9 cellular contexts compared by ENCODE assay signal in the genomic region with DNA sequence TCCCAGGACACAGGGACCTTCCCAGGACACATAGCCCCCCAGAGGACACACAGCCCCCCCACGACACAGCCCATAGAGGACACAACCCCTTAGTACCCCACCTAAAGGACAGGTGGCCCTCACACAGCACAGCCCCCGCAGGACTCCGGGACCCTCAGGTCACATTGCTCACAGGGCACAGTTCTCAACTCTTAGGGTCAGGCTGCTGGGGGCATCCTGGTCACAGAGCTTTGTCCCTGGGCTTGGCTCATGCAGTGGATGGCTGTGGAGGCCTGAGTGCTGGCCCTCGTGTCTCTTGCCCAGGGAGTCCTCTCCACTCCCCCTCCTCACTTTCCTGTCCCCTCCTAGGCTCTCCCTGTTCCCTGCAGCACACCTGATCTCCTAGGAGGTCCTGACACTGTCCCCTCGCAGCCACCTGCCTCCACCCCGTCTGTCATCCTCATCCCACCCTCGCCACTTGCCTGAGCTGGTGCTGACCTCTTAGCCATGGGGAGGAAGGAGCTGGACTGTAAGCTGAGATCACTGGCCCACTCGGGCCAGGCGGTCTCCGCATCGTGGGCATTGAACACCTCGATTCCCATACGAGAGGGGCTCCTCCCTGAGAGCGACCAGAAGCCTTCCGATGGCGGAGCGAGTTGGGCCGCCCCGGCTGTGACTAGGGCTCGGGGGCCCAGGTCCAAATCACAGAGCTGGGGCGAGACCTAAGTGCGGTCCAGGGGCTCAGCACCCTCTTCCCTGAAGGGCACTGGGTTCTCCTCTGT. TPM values are rescaled to one million over a fixed set of nuclear protein-coding genes. Genes with fewer than 3 reads are reported as not detected.
DNase-seq lines count a peak whose midpoint lies in the region; ATAC-seq and TF ChIP-seq lines count a peak whose summit lies in the region.
"Had no signal": no experiment of that assay in that cellular context is flagged by ENCODE, and none has a peak within 500 bp of the region (broad histone marks: within the 10 kb centered on the region; RNA-seq: fewer than 3 reads in every experiment).

No MANE protein-coding gene starts in this region.

- intact Hi-C loops in activated CD4-positive, alpha-beta T cell treated with anti-CD3 and anti-CD28 coated beads, Interleukin-2, amount 10 ng/mL, durations not matched to agents 24 days and 14 days (cut with micrococcal nuclease): loop anchor here (2.0 to 5.0 kb wide), 2 partner anchors 49 to 197 kb away; a partner anchor contains a TSS

- H3K4me1 Mint-ChIP-seq in activated CD4-positive, alpha-beta T cell treated with anti-CD3 and anti-CD28 coated beads, Interleukin-2, amount 10 ng/mL, durations not matched to agents 24 days and 14 days: peaks cover 18% of the 10 kb centered on the region
- H3K4me1 Mint-ChIP-seq in WTC11 (peaks cover 17% of the 10 kb centered on the region), glutamatergic neuron (ENCODE audit: low read depth, unreplicated experiment) (no peaks in the 10 kb centered on the region)
- H3K4me1 Mint-ChIP-seq in stimulated activated memory B cell treated with anti-CD40 and anti-IgM and Interleukin-4, amounts not matched to agents 10 μg/mL and 1 μg/mL and 100 μg/mL, for 72 hours: peaks cover 27% of the 10 kb centered on the region

- H3K27ac Mint-ChIP-seq in activated CD4-positive, alpha-beta T cell treated with anti-CD3 and anti-CD28 coated beads, Interleukin-2, amount 10 ng/mL, durations not matched to agents 24 days and 14 days: peak overlapping the region; percentile 44
- no peak overlapping the region for H3K27ac Mint-ChIP-seq in WTC11
- no peak overlapping the region for H3K27ac Mint-ChIP-seq in glutamatergic neuron (ENCODE audit: unreplicated experiment)
- H3K27ac Mint-ChIP-seq in stimulated activated memory B cell treated with anti-CD40 and anti-IgM and Interleukin-4, amounts not matched to agents 10 μg/mL and 1 μg/mL and 100 μg/mL, for 72 hours: no peak overlapping the region

- H3K9me3 Mint-ChIP-seq in activated CD4-positive, alpha-beta T cell treated with anti-CD3 and anti-CD28 coated beads, Interleukin-2, amount 10 ng/mL, durations not matched to agents 24 days and 14 days: no peaks in the 10 kb centered on the region
- H3K9me3 Mint-ChIP-seq in WTC11 (no peaks in the 10 kb centered on the region), glutamatergic neuron (ENCODE audit: unreplicated experiment) (peaks cover 5% of the 10 kb centered on the region)
- no peaks in the 10 kb centered on the region for H3K9me3 Mint-ChIP-seq in stimulated activated memory B cell treated with anti-CD40 and anti-IgM and Interleukin-4, amounts not matched to agents 10 μg/mL and 1 μg/mL and 100 μg/mL, for 72 hours

- H3K27me3 Mint-ChIP-seq in activated CD4-positive, alpha-beta T cell treated with anti-CD3 and anti-CD28 coated beads, Interleukin-2, amount 10 ng/mL, durations not matched to agents 24 days and 14 days: no peaks in the 10 kb centered on the region
- H3K27me3 Mint-ChIP-seq in WTC11 (ENCODE audit: low read depth) (peaks cover 8% of the 10 kb centered on the region), glutamatergic neuron (ENCODE audit: unreplicated experiment) (no peaks in the 10 kb centered on the region)
- no peaks in the 10 kb centered on the region for H3K27me3 Mint-ChIP-seq in stimulated activated memory B cell treated with anti-CD40 and anti-IgM and Interleukin-4, amounts not matched to agents 10 μg/mL and 1 μg/mL and 100 μg/mL, for 72 hours

- H3K4me3 Mint-ChIP-seq in activated CD4-positive, alpha-beta T cell treated with anti-CD3 and anti-CD28 coated beads, Interleukin-2, amount 10 ng/mL, durations not matched to agents 24 days and 14 days: peak overlapping the region; percentile 66
- H3K4me3 Mint-ChIP-seq in WTC11 (peak overlapping the region; percentile 59), glutamatergic neuron (ENCODE audit: unreplicated experiment) (peak overlapping the region; percentile 63)
- peak overlapping the region; percentile 27 for H3K4me3 Mint-ChIP-seq in stimulated activated memory B cell treated with anti-CD40 and anti-IgM and Interleukin-4, amounts not matched to agents 10 μg/mL and 1 μg/mL and 100 μg/mL, for 72 hours

- peak; percentile 61 for DNase-seq in activated CD4-positive, alpha-beta T cell treated with anti-CD3 and anti-CD28 coated beads, Interleukin-2, amount 10 ng/mL, durations not matched to agents 24 days and 14 days
- DNase-seq in activated CD4-positive, alpha-beta T cell treated with anti-CD3 and anti-CD28 coated beads for 4 hours: no peak
- no peak for DNase-seq in WTC11 (ENCODE audit: low spot score)
- no peak for DNase-seq in glutamatergic neuron
- no peak for DNase-seq in AG08396 (ENCODE audit: low spot score)
- DNase-seq in central memory CD4-positive, alpha-beta T cell: no peak
- DNase-seq: NCI-H187 treated with DMSO at 0.1 percent for 48 hours had no signal

- CTCF ChIA-PET in WTC11 (lab: Charles Lee): no interaction called here

- TF ChIP-seq CTCF in WTC11 (IDR thresholded peaks at IDR 0.05): no peak
- no peak for TF ChIP-seq CTCF in glutamatergic neuron (IDR thresholded peaks at IDR 0.05; ENCODE audit: partially characterized antibody, unreplicated experiment)

- POLR2A ChIA-PET in WTC11 (lab: Charles Lee): no interaction called here

- peaks cover 7% of the 10 kb centered on the region for H3K36me3 Mint-ChIP-seq in activated CD4-positive, alpha-beta T cell treated with anti-CD3 and anti-CD28 coated beads, Interleukin-2, amount 10 ng/mL, durations not matched to agents 24 days and 14 days (ENCODE audit: low read depth)
- H3K36me3 Mint-ChIP-seq in WTC11 (no peaks in the 10 kb centered on the region; the same call in none of the 2 replicates), glutamatergic neuron (ENCODE audit: unreplicated experiment) (no peaks in the 10 kb centered on the region)
- peaks cover 9% of the 10 kb centered on the region for H3K36me3 Mint-ChIP-seq in stimulated activated memory B cell treated with anti-CD40 and anti-IgM and Interleukin-4, amounts not matched to agents 10 μg/mL and 1 μg/mL and 100 μg/mL, for 72 hours

- ATAC-seq in WTC11 (no peak), HG03097 (IDR thresholded peaks at IDR 0.05; ENCODE audit: low FRiP score, unreplicated experiment) (no peak)
- ATAC-seq in stimulated activated memory B cell treated with anti-CD40 and anti-IgM and Interleukin-4, amounts not matched to agents 10 μg/mL and 1 μg/mL and 100 μg/mL, for 72 hours: no peak

TF ChIP-seq in WTC11, 78 proteins besides CTCF, POLR2A, EP300 and RAD21:
- TF ChIP-seq, protein P1, sequence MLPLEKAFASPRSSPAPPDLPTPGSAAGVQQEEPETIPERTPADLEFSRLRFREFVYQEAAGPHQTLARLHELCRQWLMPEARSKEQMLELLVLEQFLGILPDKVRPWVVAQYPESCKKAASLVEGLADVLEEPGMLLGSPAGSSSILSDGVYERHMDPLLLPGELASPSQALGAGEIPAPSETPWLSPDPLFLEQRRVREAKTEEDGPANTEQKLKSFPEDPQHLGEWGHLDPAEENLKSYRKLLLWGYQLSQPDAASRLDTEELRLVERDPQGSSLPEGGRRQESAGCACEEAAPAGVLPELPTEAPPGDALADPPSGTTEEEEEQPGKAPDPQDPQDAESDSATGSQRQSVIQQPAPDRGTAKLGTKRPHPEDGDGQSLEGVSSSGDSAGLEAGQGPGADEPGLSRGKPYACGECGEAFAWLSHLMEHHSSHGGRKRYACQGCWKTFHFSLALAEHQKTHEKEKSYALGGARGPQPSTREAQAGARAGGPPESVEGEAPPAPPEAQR (CRISPR knock-in tag; IDR thresholded peaks at IDR 0.05): no peak
- TF ChIP-seq ZNF219 (CRISPR knock-in tag; IDR thresholded peaks at IDR 0.05; ENCODE audit: borderline replicate concordance) (no peak), ZNF423 (CRISPR knock-in tag; IDR thresholded peaks at IDR 0.05) (no peak), TCF7 (CRISPR knock-in tag; IDR thresholded peaks at IDR 0.05; ENCODE audit: low read depth) (no peak), FOXK1 (CRISPR knock-in tag; IDR thresholded peaks at IDR 0.05) (no peak), KAT7 (CRISPR knock-in tag; IDR thresholded peaks at IDR 0.05; ENCODE audit: borderline replicate concordance) (no peak), FOXP1 (CRISPR knock-in tag; IDR thresholded peaks at IDR 0.05; ENCODE audit: borderline replicate concordance) (no peak), OVOL2 (CRISPR knock-in tag; IDR thresholded peaks at IDR 0.05; ENCODE audit: borderline replicate concordance) (no peak)
- TF ChIP-seq, protein P2, sequence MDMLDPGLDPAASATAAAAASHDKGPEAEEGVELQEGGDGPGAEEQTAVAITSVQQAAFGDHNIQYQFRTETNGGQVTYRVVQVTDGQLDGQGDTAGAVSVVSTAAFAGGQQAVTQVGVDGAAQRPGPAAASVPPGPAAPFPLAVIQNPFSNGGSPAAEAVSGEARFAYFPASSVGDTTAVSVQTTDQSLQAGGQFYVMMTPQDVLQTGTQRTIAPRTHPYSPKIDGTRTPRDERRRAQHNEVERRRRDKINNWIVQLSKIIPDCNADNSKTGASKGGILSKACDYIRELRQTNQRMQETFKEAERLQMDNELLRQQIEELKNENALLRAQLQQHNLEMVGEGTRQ (CRISPR knock-in tag; IDR thresholded peaks at IDR 0.05): no peak
- TF ChIP-seq, protein P3, sequence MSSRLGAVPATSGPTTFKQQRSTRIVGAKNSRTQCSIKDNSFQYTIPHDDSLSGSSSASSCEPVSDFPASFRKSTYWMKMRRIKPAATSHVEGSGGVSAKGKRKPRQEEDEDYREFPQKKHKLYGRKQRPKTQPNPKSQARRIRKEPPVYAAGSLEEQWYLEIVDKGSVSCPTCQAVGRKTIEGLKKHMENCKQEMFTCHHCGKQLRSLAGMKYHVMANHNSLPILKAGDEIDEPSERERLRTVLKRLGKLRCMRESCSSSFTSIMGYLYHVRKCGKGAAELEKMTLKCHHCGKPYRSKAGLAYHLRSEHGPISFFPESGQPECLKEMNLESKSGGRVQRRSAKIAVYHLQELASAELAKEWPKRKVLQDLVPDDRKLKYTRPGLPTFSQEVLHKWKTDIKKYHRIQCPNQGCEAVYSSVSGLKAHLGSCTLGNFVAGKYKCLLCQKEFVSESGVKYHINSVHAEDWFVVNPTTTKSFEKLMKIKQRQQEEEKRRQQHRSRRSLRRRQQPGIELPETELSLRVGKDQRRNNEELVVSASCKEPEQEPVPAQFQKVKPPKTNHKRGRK (CRISPR knock-in tag; IDR thresholded peaks at IDR 0.05; ENCODE audit: borderline replicate concordance): no peak

RNA-seq across cellular contexts. Expression of a gene that starts 1.4 kb away (rescaled TPM):
- total RNA-seq in activated CD4-positive, alpha-beta T cell treated with anti-CD3 and anti-CD28 coated beads, Interleukin-2, amount 10 ng/mL, durations not matched to agents 24 days and 14 days: 62.8 and 66.8 TPM in 2 replicates
- total RNA-seq in WTC11 (2021) (87.1 to 96.5 TPM (median 89.1 TPM) in 3 replicates), glutamatergic neuron (ENCODE audit: unreplicated experiment) (60.4 TPM)

RNA-seq across cellular contexts. Expression of a gene that starts 48.8 kb away (rescaled TPM):
- total RNA-seq in activated CD4-positive, alpha-beta T cell treated with anti-CD3 and anti-CD28 coated beads, Interleukin-2, amount 10 ng/mL, durations not matched to agents 24 days and 14 days: 4.9 and 5.4 TPM in 2 replicates
- 2.7 to 4.4 TPM (median 3.1 TPM) in 3 replicates for total RNA-seq in WTC11 (2021)
- 14.6 TPM for total RNA-seq in glutamatergic neuron (ENCODE audit: unreplicated experiment)
